Comparison of ENCODE assay signal across 10 cellular contexts in genomic region chr12:12072064-12072760, GRCh38. TPM values are rescaled to one million over a fixed set of nuclear protein-coding genes. Genes with fewer than 3 reads are reported as not detected.
DNase-seq lines count a peak whose midpoint lies in the region; ATAC-seq and TF ChIP-seq lines count a peak whose summit lies in the region.
"Had no signal": no experiment of that assay in that cellular context is flagged by ENCODE, and none has a peak within 500 bp of the region (broad histone marks: within the 10 kb centered on the region; RNA-seq: fewer than 3 reads in every experiment).

No MANE protein-coding gene starts in this region.

- H3K27me3 ChIP-seq in right lobe of liver: no peaks in the 10 kb centered on the region
- H3K27me3 ChIP-seq in stomach: no peaks in the 10 kb centered on the region
- H3K27me3 ChIP-seq in sigmoid colon: no peaks in the 10 kb centered on the region

- H3K27ac ChIP-seq in right lobe of liver: no peak overlapping the region
- peak overlapping the region; percentile 70 to 90 (median 77) for H3K27ac ChIP-seq in stomach
- no peak overlapping the region for H3K27ac ChIP-seq in sigmoid colon

- TF ChIP-seq POLR2A in right lobe of liver (IDR thresholded peaks at IDR 0.05) (no peak), stomach (IDR thresholded peaks at IDR 0.05) (no peak), sigmoid colon (IDR thresholded peaks at IDR 0.05) (no peak)

- peaks cover 33% of the 10 kb centered on the region for H3K4me1 Mint-ChIP-seq in activated CD8-positive, alpha-beta memory T cell treated with anti-CD3 and anti-CD28 coated beads, Interleukin-2, amount 10 ng/mL, durations not matched to agents 7 days and 5 days

- peak; percentile 64 for ATAC-seq in HG03025 (IDR thresholded peaks at IDR 0.05; ENCODE audit: low FRiP score, unreplicated experiment)
- peak; percentile 52 for ATAC-seq in activated CD8-positive, alpha-beta memory T cell treated with anti-CD3 and anti-CD28 coated beads, Interleukin-2, amount 10 ng/mL, durations not matched to agents 7 days and 5 days
- peak; percentile 78 to 84 (median 78) for ATAC-seq in right lobe of liver

- peaks cover 0 to 9% (median 0%) of the 10 kb centered on the region in 4 donors for H3K4me1 ChIP-seq in right lobe of liver
- peaks cover 0 to 21% (median 5%) of the 10 kb centered on the region in 4 donors for H3K4me1 ChIP-seq in stomach
- no peaks in the 10 kb centered on the region for H3K4me1 ChIP-seq in sigmoid colon

- H3K36me3 ChIP-seq in right lobe of liver: no peaks in the 10 kb centered on the region
- no peaks in the 10 kb centered on the region for H3K36me3 ChIP-seq in stomach
- no peaks in the 10 kb centered on the region for H3K36me3 ChIP-seq in sigmoid colon

- H3K9me3 ChIP-seq in right lobe of liver (no peaks in the 10 kb centered on the region), stomach (no peaks in the 10 kb centered on the region), sigmoid colon (no peaks in the 10 kb centered on the region)

- peak; percentile 49 for DNase-seq in activated CD8-positive, alpha-beta memory T cell treated with anti-CD3 and anti-CD28 coated beads, Interleukin-2, amount 10 ng/mL, durations not matched to agents 7 days and 5 days
- DNase-seq in right lobe of liver (peak; percentile 60 to 64 (median 62)), stomach (peak; percentile 73), NCI-H2227 treated with DMSO at 0.1 percent for 48 hours (lab: John Stamatoyannopoulos, UW) (no peak), sigmoid colon (no peak), NCI-H345 treated with DMSO at 0.1 percent for 48 hours (lab: John Stamatoyannopoulos, UW; ENCODE audit: unreplicated experiment) (no peak), NCI-H2171 treated with DMSO at 0.1 percent for 48 hours (lab: John Stamatoyannopoulos, UW) (no peak)
- DNase-seq: nucleus accumbens had no signal

- TF ChIP-seq EP300 in stomach (IDR thresholded peaks at IDR 0.05) (no peak), sigmoid colon (IDR thresholded peaks at IDR 0.05) (no peak)

- CTCF ChIA-PET in activated CD8-positive, alpha-beta memory T cell treated with anti-CD3 and anti-CD28 coated beads, Interleukin-2, amount 10 ng/mL, durations not matched to agents 7 days and 5 days (lab: Charles Lee): interaction anchor here (1.0 to 2.7 kb wide), 6 partner anchors 39 to 492 kb away, joined by 3 to 12 read pairs (median 6); no protein-coding TSS in a partner anchor

- peaks cover 4% of the 10 kb centered on the region for H3K36me3 Mint-ChIP-seq in activated CD8-positive, alpha-beta memory T cell treated with anti-CD3 and anti-CD28 coated beads, Interleukin-2, amount 10 ng/mL, durations not matched to agents 7 days and 5 days

- H3K4me3 ChIP-seq in right lobe of liver: peak overlapping the region; percentile 4 to 43 (median 30)
- peak overlapping the region; percentile 30 to 48 (median 36) for H3K4me3 ChIP-seq in stomach
- no peak overlapping the region for H3K4me3 ChIP-seq in sigmoid colon

- H3K9me3 Mint-ChIP-seq in activated CD8-positive, alpha-beta memory T cell treated with anti-CD3 and anti-CD28 coated beads, Interleukin-2, amount 10 ng/mL, durations not matched to agents 7 days and 5 days (ENCODE audit: low read depth): no peaks in the 10 kb centered on the region

- WGBS in right lobe of liver (ENCODE audit: insufficient coverage, low coverage, low lambda C conversion rate, missing lambda C conversion rate): 13% methylated on average over 15 of the region's 21 CpGs
- 18 to 45% (median 38%) methylated on average over 17 to 21 of the region's 21 CpGs for WGBS in stomach, 5 donors
- WGBS in sigmoid colon, 2 donors: 10 to 61% methylated on average over 21 of the region's 21 CpGs

- H3K27ac Mint-ChIP-seq in activated CD8-positive, alpha-beta memory T cell treated with anti-CD3 and anti-CD28 coated beads, Interleukin-2, amount 10 ng/mL, durations not matched to agents 7 days and 5 days: peak overlapping the region; percentile 91

- intact Hi-C loops in right lobe of liver (cut with DNase I): loop anchor here in 1 of 2 donors (10.0 kb wide), 1 partner anchor 263 kb away; no protein-coding TSS in a partner anchor
- intact Hi-C loops in stomach (cut with DNase I; ENCODE audit: low total_unique reads): no loop called here
- intact Hi-C loops in sigmoid colon (cut with DNase I): no loop called here

- TF ChIP-seq CTCF in right lobe of liver (IDR thresholded peaks at IDR 0.05) (peak in 1 of 4 donors; percentile 15), stomach (IDR thresholded peaks at IDR 0.05) (no peak), sigmoid colon (IDR thresholded peaks at IDR 0.05) (no peak)

- peaks cover 12% of the 10 kb centered on the region for H3K27me3 Mint-ChIP-seq in activated CD8-positive, alpha-beta memory T cell treated with anti-CD3 and anti-CD28 coated beads, Interleukin-2, amount 10 ng/mL, durations not matched to agents 7 days and 5 days

- H3K4me3 Mint-ChIP-seq in activated CD8-positive, alpha-beta memory T cell treated with anti-CD3 and anti-CD28 coated beads, Interleukin-2, amount 10 ng/mL, durations not matched to agents 7 days and 5 days: peak overlapping the region; percentile 89

RNA-seq across cellular contexts. Expression of gene BCL2L14, which starts 1.5 kb away (rescaled TPM):
- total RNA-seq in activated CD8-positive, alpha-beta memory T cell treated with anti-CD3 and anti-CD28 coated beads, Interleukin-2, amount 10 ng/mL, durations not matched to agents 7 days and 5 days: 10 to 100 TPM in 1 of 2 experiments, 1 to 10 TPM in 1; 3.3 to 12.2 TPM
- total RNA-seq in right lobe of liver (1 to 10 TPM in 1 of 6 experiments, under 1 TPM in 1, not detected in 4; 0.14 to 1.1 TPM), stomach (10 to 100 TPM; 16.1 to 32.7 (median 17.7) TPM), sigmoid colon (not detected)
- polyA plus RNA-seq in stomach (10 to 100 TPM in 1 of 3 donors, 1 to 10 TPM in 2; 2.6 to 13.1 (median 7.1) TPM), sigmoid colon (10 to 100 TPM; 21.6 to 41.8 (median 36.0) TPM)
- total RNA-seq: epithelial cell of proximal tubule had no signal

Comparison
In these comparisons a context has a peak if more than half of its experiments do, and no peak if none do; other contexts are left out.
1. DNase-seq: peak in activated CD8-positive, alpha-beta memory T cell treated with anti-CD3 and anti-CD28 coated beads, Interleukin-2, amount 10 ng/mL, durations not matched to agents 7 days and 5 days (single experiment), right lobe of liver (3 of 3) and stomach (single experiment); none in NCI-H2227 treated with DMSO at 0.1 percent for 48 hours (single experiment), sigmoid colon (single experiment), NCI-H345 treated with DMSO at 0.1 percent for 48 hours (single experiment) and NCI-H2171 treated with DMSO at 0.1 percent for 48 hours (single experiment).
2. H3K27ac ChIP-seq: peak in stomach (5 of 5); none in right lobe of liver (0 of 3) and sigmoid colon (0 of 4).
3. H3K4me3 ChIP-seq: peak in right lobe of liver (3 of 3) and stomach (4 of 4); none in sigmoid colon (0 of 4).
4. Peak in every context shown above with its lines, with median percentiles within 50 percentile points of each other: ATAC-seq.